8 cellular contexts compared by ENCODE assay signal in genomic region chr17:55317284-55317683, GRCh38. TPM values are rescaled to one million over a fixed set of nuclear protein-coding genes. Genes with fewer than 3 reads are reported as not detected.
"Had no signal": no experiment of that assay in that cellular context is flagged by ENCODE, and none has a peak within 500 bp of the region (broad histone marks: within the 10 kb centered on the region; RNA-seq: fewer than 3 reads in every experiment).

No MANE protein-coding gene starts in this region.

- H3K4me3 ChIP-seq: GM23338 had no signal

- H3K4me1 Mint-ChIP-seq: GM23338, H9 had no signal

- H3K4me3 Mint-ChIP-seq: GM23338, H9, IgD-negative memory B cell had no signal

- H3K27ac Mint-ChIP-seq: GM23338, IgD-negative memory B cell had no signal

- DNase-seq: H9, HCEC 1CT, KG1 had no signal

- H2AFZ ChIP-seq: GM23338 had no signal

- FAIRE-seq: H1, H54 had no signal

- ATAC-seq: GM23338 had no signal

- H3K36me3 Mint-ChIP-seq: IgD-negative memory B cell had no signal

- H3K27ac ChIP-seq: HL-60 had no signal

- H3K9me3 Mint-ChIP-seq: GM23338, H9 had no signal

- H3K4me2 ChIP-seq: GM23338 had no signal

RNA-seq across cellular contexts. Expression of gene HLF, which starts 52.5 kb away (rescaled TPM):
- polyA plus RNA-seq: GM23338, IgD-negative memory B cell had no signal
